Comparison of ENCODE assay signal across 17 cellular contexts in genomic region chr3:29827756-29828155, GRCh38.
DNase-seq lines count a peak whose midpoint lies in the region; TF ChIP-seq lines count a peak whose summit lies in the region.
"Had no signal": no experiment of that assay in that cellular context is flagged by ENCODE, and none has a peak within 500 bp of the region (broad histone marks: within the 10 kb centered on the region; RNA-seq: fewer than 3 reads in every experiment).

No MANE protein-coding gene starts in this region.

- no peaks in the 10 kb centered on the region for H3K79me2 ChIP-seq in osteoblast (ENCODE audit: insufficient read depth, low read length)

- no peaks in the 10 kb centered on the region for H3K4me1 ChIP-seq in osteoblast (ENCODE audit: insufficient read depth, low read length)

- H3K36me3 Mint-ChIP-seq in activated T-helper 2 cell treated with anti-CD3 and anti-CD28 coated beads, Interferon-gamma antibody, Interleukin-2, Interleukin-4, amounts not matched to agents 10 μg/mL and 5 μg/mL and 100 μg/mL, durations not matched to agents 14 hours and 24 hours and 36 hours (ENCODE audit: low read depth): no peaks in the 10 kb centered on the region
- H3K36me3 Mint-ChIP-seq: CD14-positive monocyte had no signal

- no peak overlapping the region for H2AFZ ChIP-seq in osteoblast (ENCODE audit: low read length)

- H3K4me3 ChIP-seq in AG10803 (ENCODE audit: low read length): no peak overlapping the region
- no peak overlapping the region for H3K4me3 ChIP-seq in epithelial cell of proximal tubule (ENCODE audit: low read depth, low read length)
- H3K4me3 ChIP-seq in osteoblast (ENCODE audit: insufficient read depth, low read length): no peak overlapping the region

- no peaks in the 10 kb centered on the region for H3K36me3 ChIP-seq in osteoblast (ENCODE audit: insufficient read depth, low read length)

- DNase-seq in AG10803 (ENCODE audit: low read depth) (peak; percentile 32), LHCN-M2 (ENCODE audit: low read depth) (peak; percentile 30), epithelial cell of proximal tubule (ENCODE audit: low read depth) (peak; percentile 42), glomerular visceral epithelial cell (ENCODE audit: extremely low spot score) (peak; percentile 7), NAMALWA (ENCODE audit: low spot score) (no peak), osteoblast (ENCODE audit: insufficient read length, low spot score, missing footprints) (no peak)
- no peak for DNase-seq in activated CD4-positive, alpha-beta T cell treated with anti-CD3 and anti-CD28 coated beads, Interleukin-2, amount 50 U/mL, for 1 hour
- no peak for DNase-seq in activated T-helper 2 cell treated with anti-CD3 and anti-CD28 coated beads, Interferon-gamma antibody, Interleukin-2, Interleukin-4, amounts not matched to agents 10 μg/mL and 5 μg/mL and 100 μg/mL, durations not matched to agents 14 hours and 24 hours and 36 hours (ENCODE audit: low spot score)
- DNase-seq: AML-193, COR-L47, NCI-H1092, NCI-H146, NCI-H2081 treated with DMSO at 0.1 percent for 48 hours, NCI-H510A treated with DMSO at 0.1 percent for 48 hours, NCI-H82 had no signal

- no peaks in the 10 kb centered on the region for H3K9me3 Mint-ChIP-seq in activated T-helper 2 cell treated with anti-CD3 and anti-CD28 coated beads, Interferon-gamma antibody, Interleukin-2, Interleukin-4, amounts not matched to agents 10 μg/mL and 5 μg/mL and 100 μg/mL, durations not matched to agents 14 hours and 24 hours and 36 hours

- no peaks in the 10 kb centered on the region for H3K27me3 Mint-ChIP-seq in activated T-helper 2 cell treated with anti-CD3 and anti-CD28 coated beads, Interferon-gamma antibody, Interleukin-2, Interleukin-4, amounts not matched to agents 10 μg/mL and 5 μg/mL and 100 μg/mL, durations not matched to agents 14 hours and 24 hours and 36 hours (ENCODE audit: low read depth)

- H3K27me3 ChIP-seq in osteoblast (ENCODE audit: insufficient read depth, low read length): no peaks in the 10 kb centered on the region

- TF ChIP-seq CTCF in AG10803 (conservative IDR thresholded peaks at IDR 0.05; ENCODE audit: low read length) (no peak), epithelial cell of proximal tubule (conservative IDR thresholded peaks at IDR 0.05; ENCODE audit: low read depth, low read length) (no peak), osteoblast (IDR thresholded peaks at IDR 0.05; ENCODE audit: extremely low read depth, low read depth, low read length) (no peak)

- H3K4me3 Mint-ChIP-seq in activated T-helper 2 cell treated with anti-CD3 and anti-CD28 coated beads, Interferon-gamma antibody, Interleukin-2, Interleukin-4, amounts not matched to agents 10 μg/mL and 5 μg/mL and 100 μg/mL, durations not matched to agents 14 hours and 24 hours and 36 hours (ENCODE audit: low read depth): no peak overlapping the region
- H3K4me3 Mint-ChIP-seq: CD14-positive monocyte had no signal

- no peak overlapping the region for H3K27ac ChIP-seq in osteoblast (ENCODE audit: low read depth, low read length)
- H3K27ac ChIP-seq: KMS-11 had no signal

- intact Hi-C loops in activated T-helper 2 cell treated with anti-CD3 and anti-CD28 coated beads, Interferon-gamma antibody, Interleukin-2, Interleukin-4, amounts not matched to agents 10 μg/mL and 5 μg/mL and 100 μg/mL, durations not matched to agents 14 hours and 24 hours and 36 hours (cut with micrococcal nuclease): no loop called here

- H3K4me1 Mint-ChIP-seq in activated T-helper 2 cell treated with anti-CD3 and anti-CD28 coated beads, Interferon-gamma antibody, Interleukin-2, Interleukin-4, amounts not matched to agents 10 μg/mL and 5 μg/mL and 100 μg/mL, durations not matched to agents 14 hours and 24 hours and 36 hours (ENCODE audit: low read depth): no peaks in the 10 kb centered on the region
- H3K4me1 Mint-ChIP-seq: CD14-positive monocyte had no signal

- H3K9me3 ChIP-seq in osteoblast (ENCODE audit: low read depth, low read length): no peaks in the 10 kb centered on the region

- H4K20me1 ChIP-seq in osteoblast (ENCODE audit: insufficient read depth, low read length): no peaks in the 10 kb centered on the region

- no peak overlapping the region for H3K4me2 ChIP-seq in osteoblast (ENCODE audit: insufficient read depth, low read length)
- H3K4me2 ChIP-seq: KMS-11 had no signal

- no peak overlapping the region for H3K27ac Mint-ChIP-seq in activated T-helper 2 cell treated with anti-CD3 and anti-CD28 coated beads, Interferon-gamma antibody, Interleukin-2, Interleukin-4, amounts not matched to agents 10 μg/mL and 5 μg/mL and 100 μg/mL, durations not matched to agents 14 hours and 24 hours and 36 hours
- H3K27ac Mint-ChIP-seq: CD14-positive monocyte had no signal

Comparison
In these comparisons a context has a peak if more than half of its experiments do, and no peak if none do; other contexts are left out.
1. DNase-seq: peak in AG10803 (single experiment), LHCN-M2 (single experiment), epithelial cell of proximal tubule (single experiment) and glomerular visceral epithelial cell (single experiment); none in NAMALWA (single experiment), activated CD4-positive, alpha-beta T cell treated with anti-CD3 and anti-CD28 coated beads, Interleukin-2, amount 50 U/mL, for 1 hour (single experiment), activated T-helper 2 cell treated with anti-CD3 and anti-CD28 coated beads, Interferon-gamma antibody, Interleukin-2, Interleukin-4, amounts not matched to agents 10 μg/mL and 5 μg/mL and 100 μg/mL, durations not matched to agents 14 hours and 24 hours and 36 hours (single experiment) and osteoblast (single experiment).